In genomic region chr1:218209351-218209861, GRCh38 we compare ENCODE assay signal across 14 cellular contexts.
DNase-seq lines count a peak whose midpoint lies in the region; ATAC-seq, FAIRE-seq and TF ChIP-seq lines count a peak whose summit lies in the region.
"Had no signal": no experiment of that assay in that cellular context is flagged by ENCODE, and none has a peak within 500 bp of the region (broad histone marks: within the 10 kb centered on the region; RNA-seq: fewer than 3 reads in every experiment).

No MANE protein-coding gene starts in this region.

- H3K27ac Mint-ChIP-seq in osteocyte (ENCODE audit: unreplicated experiment) = no peak overlapping the region
- H3K27ac Mint-ChIP-seq: effector memory CD8-positive, alpha-beta T cell had no signal

- dilution Hi-C loops in mammary epithelial cell (cut with HindIII; ENCODE audit: low sequenced_read_pairs) = no loop called here

- no peak overlapping the region for H4K91ac ChIP-seq in mesenchymal stem cell (ENCODE audit: low read length)

- no peak for TF ChIP-seq CTCF in mammary epithelial cell (conservative IDR thresholded peaks at IDR 0.05 in 1 of 2, IDR thresholded peaks at IDR 0.05 in 1 of 2; ENCODE audit: extremely low read depth in 1 of 2, insufficient read depth in 1 of 2, low read depth in 1 of 2, low read length in 2 of 2)
- no peak for TF ChIP-seq CTCF in osteocyte (IDR thresholded peaks at IDR 0.05)

- no peaks in the 10 kb centered on the region for H4K20me1 ChIP-seq in mammary epithelial cell (ENCODE audit: insufficient read depth, low read length)

- H2AFZ ChIP-seq in mammary epithelial cell (ENCODE audit: low read depth, low read length) (no peak overlapping the region), mesenchymal stem cell (ENCODE audit: low read depth, low read length) (no peak overlapping the region)

- no peak overlapping the region for H3K4me3 Mint-ChIP-seq in osteocyte (ENCODE audit: unreplicated experiment)
- H3K4me3 Mint-ChIP-seq: effector memory CD8-positive, alpha-beta T cell had no signal

- H3K18ac ChIP-seq in mesenchymal stem cell (ENCODE audit: low read depth in 1 of 2, low read length in 2 of 2) = no peak overlapping the region

- H2BK5ac ChIP-seq in mesenchymal stem cell (ENCODE audit: low read depth, low read length, poor library complexity, severe bottlenecking) = no peak overlapping the region

- BruUV-seq in mammary epithelial cell (replicated peaks; lab: Mats Ljungman, UMichigan) = no TSS peak

- H3K36me3 ChIP-seq in mammary epithelial cell (ENCODE audit: insufficient read depth, low read length) (no peaks in the 10 kb centered on the region), mesenchymal stem cell (ENCODE audit: control insufficient read depth in 1 of 2, insufficient read depth in 2 of 2, low read depth in 1 of 2, low read length in 2 of 2) (no peaks in the 10 kb centered on the region)
- H3K36me3 ChIP-seq: adrenal gland had no signal

- H4K8ac ChIP-seq in mesenchymal stem cell (ENCODE audit: low read length) = no peak overlapping the region

- H3K4me3 ChIP-seq in mammary epithelial cell (replicated peaks in 1 of 3; ENCODE audit: insufficient read depth in 1 of 3, low read depth in 2 of 3, low read length in 3 of 3) (no peak overlapping the region), mesenchymal stem cell (ENCODE audit: insufficient read depth in 1 of 2, low read depth in 1 of 2, low read length in 2 of 2) (no peak overlapping the region)
- H3K4me3 ChIP-seq: adrenal gland had no signal

- peaks cover 16% of the 10 kb centered on the region for H3K4me1 Mint-ChIP-seq in osteocyte (ENCODE audit: unreplicated experiment)

- H3K27ac ChIP-seq in mammary epithelial cell (ENCODE audit: insufficient read depth, low read depth, low read length) (no peak overlapping the region), mesenchymal stem cell (ENCODE audit: low read length, poor library complexity, severe bottlenecking) (peak overlapping the region; percentile 25)
- H3K27ac ChIP-seq: adrenal gland, RWPE1 had no signal

- no peak overlapping the region for H2BK120ac ChIP-seq in mesenchymal stem cell (ENCODE audit: low read depth, low read length)

- no peaks in the 10 kb centered on the region for H3K79me2 ChIP-seq in mammary epithelial cell (ENCODE audit: insufficient read depth, low read length)

- H3K4me1 ChIP-seq in mammary epithelial cell (ENCODE audit: insufficient read depth, low read length) (peaks cover 17% of the 10 kb centered on the region), mesenchymal stem cell (ENCODE audit: control insufficient read depth, insufficient read depth, low read depth, low read length) (peaks cover 2% of the 10 kb centered on the region)
- H3K4me1 ChIP-seq: adrenal gland had no signal

- CTCF ChIA-PET in mammary epithelial cell (lab: Charles Lee; ENCODE audit: low non-redundant PET) = interaction anchor here (0.6 kb wide), 1 partner anchor 38 kb away, joined by 4 read pairs; no protein-coding TSS in a partner anchor

- no peak overlapping the region for H2BK15ac ChIP-seq in mesenchymal stem cell (ENCODE audit: low read depth, poor library complexity, severe bottlenecking)

- FAIRE-seq in GM19239 (lab: Jason Lieb, UNC) = no peak

- H3K14ac ChIP-seq in mesenchymal stem cell (ENCODE audit: low read length in 2 of 2) = no peak overlapping the region

- no peaks in the 10 kb centered on the region for H3K36me3 Mint-ChIP-seq in osteocyte (ENCODE audit: unreplicated experiment)

- H3K9me3 Mint-ChIP-seq in osteocyte (ENCODE audit: unreplicated experiment) = no peaks in the 10 kb centered on the region

- peak overlapping the region; percentile 58 for H3K4me2 ChIP-seq in mammary epithelial cell (ENCODE audit: insufficient read depth, low read depth, low read length)
- no peak overlapping the region for H3K4me2 ChIP-seq in mesenchymal stem cell (ENCODE audit: low read length, poor library complexity, severe bottlenecking)

- peaks cover 15% of the 10 kb centered on the region for H3K27me3 Mint-ChIP-seq in osteocyte (ENCODE audit: unreplicated experiment)

- H3K27me3 ChIP-seq in mammary epithelial cell (ENCODE audit: insufficient read depth, low read length) (no peaks in the 10 kb centered on the region), mesenchymal stem cell (ENCODE audit: control insufficient read depth in 1 of 2, insufficient read depth in 1 of 2, low read length in 2 of 2) (peaks cover 0 to 7% of the 10 kb centered on the region in 2 experiments)
- H3K27me3 ChIP-seq: adrenal gland had no signal

- in situ Hi-C loops in mammary epithelial cell (cut with MboI; ENCODE audit: low sequenced_read_pairs in 2 of 2) = no loop called here

- H2AK5ac ChIP-seq in mesenchymal stem cell (ENCODE audit: low read length, severe bottlenecking) = no peak overlapping the region

- DNase-seq in COLO829 (ENCODE audit: low spot score) (peak; percentile 63), NCI-H226 (peak; percentile 24), mammary epithelial cell (peak; percentile 55), mesenchymal stem cell (peak; percentile 58), cortex of kidney (lab: John Stamatoyannopoulos, UW) (no peak), GM19239 (ENCODE audit: insufficient read length, low spot score) (no peak), osteocyte (ENCODE audit: extremely low spot score, unreplicated experiment) (no peak)
- DNase-seq: adrenal gland; effector memory CD8-positive, alpha-beta T cell; NCI-H2171 treated with DMSO at 0.1 percent for 48 hours; posterior cingulate gyrus; stimulated activated naive CD4-positive, alpha-beta T cell had no signal

- H3K9me3 ChIP-seq in mammary epithelial cell (replicated peaks; ENCODE audit: insufficient read depth, low read length) = no peaks in the 10 kb centered on the region
- no peaks in the 10 kb centered on the region for H3K9me3 ChIP-seq in mesenchymal stem cell (ENCODE audit: control insufficient read depth, low read length)
- H3K9me3 ChIP-seq: adrenal gland had no signal

- intact Hi-C loops in mammary epithelial cell (cut with micrococcal nuclease) = loop anchor here (10.0 kb wide), 1 partner anchor 75 kb away; the partner anchor contains the start of gene RRP15

- no peaks in the 10 kb centered on the region for H3K79me1 ChIP-seq in mesenchymal stem cell (replicated peaks; ENCODE audit: low read length, poor library complexity, severe bottlenecking)

- ATAC-seq in GM18909 (IDR thresholded peaks at IDR 0.05; ENCODE audit: poor library complexity, unreplicated experiment) = no peak
- ATAC-seq: effector memory CD8-positive, alpha-beta T cell had no signal

- no peak overlapping the region for H2BK12ac ChIP-seq in mesenchymal stem cell (ENCODE audit: low read length in 2 of 2)

- WGBS in mammary epithelial cell (ENCODE audit: low coverage, missing lambda C conversion rate) = 3% methylated on average over 3 of the region's 3 CpGs
- WGBS in mesenchymal stem cell = 0% methylated on average over 2 of the region's 3 CpGs

- H3K9ac ChIP-seq in mammary epithelial cell (ENCODE audit: insufficient read depth, low read length) (no peak overlapping the region), mesenchymal stem cell (ENCODE audit: low read length) (no peak overlapping the region)

- no peak overlapping the region for H3K23ac ChIP-seq in mesenchymal stem cell (ENCODE audit: low read length in 2 of 2)

- H3K4ac ChIP-seq in mesenchymal stem cell (ENCODE audit: low read depth in 1 of 2, low read length in 2 of 2) = no peak overlapping the region

Comparison
In these comparisons a context has a peak if more than half of its experiments do, and no peak if none do; other contexts are left out.
1. DNase-seq: peak in COLO829 (single experiment), NCI-H226 (single experiment), mammary epithelial cell (single experiment) and mesenchymal stem cell (single experiment); none in cortex of kidney (single experiment), GM19239 (single experiment) and osteocyte (single experiment).